ENCODE assay signal across 14 cellular contexts in the genomic region with DNA sequence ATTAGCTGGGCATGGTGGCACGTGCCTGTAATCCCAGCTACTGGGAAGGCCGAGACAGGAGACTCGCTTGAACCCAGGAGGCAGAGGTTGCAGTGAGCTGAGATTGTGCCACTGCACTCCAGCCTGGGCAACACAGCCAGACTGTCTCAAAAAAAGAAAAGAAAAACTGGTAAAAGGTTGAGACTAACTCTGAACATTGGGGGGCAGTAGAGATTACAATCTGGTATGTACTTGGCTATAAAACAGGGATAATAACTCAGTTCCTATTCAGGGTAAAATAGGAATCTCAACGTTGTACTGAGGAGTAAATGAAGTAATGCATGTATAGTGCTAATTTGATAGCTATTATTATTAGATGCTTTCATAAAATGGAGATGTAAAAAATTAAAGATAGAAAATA. TPM values are rescaled to one million over a fixed set of nuclear protein-coding genes. Genes with fewer than 3 reads are reported as not detected.
A peak's percentile ranks its signal among the peaks of the same experiment; 100 is the strongest.
DNase-seq lines count a peak whose midpoint lies in the region; ATAC-seq, FAIRE-seq and TF ChIP-seq lines count a peak whose summit lies in the region.
"Had no signal": no experiment of that assay in that cellular context is flagged by ENCODE, and none has a peak within 500 bp of the region (broad histone marks: within the 10 kb centered on the region; RNA-seq: fewer than 3 reads in every experiment).

No MANE protein-coding gene starts in this region.

- H4K20me1 ChIP-seq in MM.1S (ENCODE audit: insufficient read depth, low read length) (no peaks in the 10 kb centered on the region), H1 (replicated peaks in 1 of 2; ENCODE audit: control insufficient read depth in 1 of 2, insufficient read depth in 2 of 2, low read length in 2 of 2) (no peaks in the 10 kb centered on the region), neural progenitor cell (ENCODE audit: low read depth) (no peaks in the 10 kb centered on the region)

- 78% methylated on average over 3 of the region's 4 CpGs; no CpG with 5 or more reads in 1 of the 2 experiments for WGBS in H1 (ENCODE audit: extremely low coverage in 1 of 2, insufficient coverage in 1 of 2, insufficient read length in 1 of 2, insufficient replicate concordance in 2 of 2, low coverage in 1 of 2, low lambda C conversion rate in 2 of 2, missing lambda C conversion rate in 1 of 2), 2 experiments

- H3K56ac ChIP-seq in H1 (replicated peaks; ENCODE audit: insufficient read length, low read depth, low read length): no peak overlapping the region

- TF ChIP-seq RAD21 in H1 (IDR thresholded peaks at IDR 0.05 in 1 of 2, conservative IDR thresholded peaks at IDR 0.05 in 1 of 2; ENCODE audit: low read depth in 2 of 2, low read length in 2 of 2): no peak; a peak in 1 of 4 replicates

- DNase-seq in GM03348 (ENCODE audit: low spot score): peak; percentile 13
- DNase-seq in MM.1S: peak; percentile 11
- no peak for DNase-seq in H1 (ENCODE audit: low read depth in 1 of 2, low spot score in 2 of 2)
- peak; percentile 4 for DNase-seq in neural progenitor cell (ENCODE audit: low spot score)
- DNase-seq in omental fat pad (ENCODE audit: low spot score): no peak
- DNase-seq in NCI-H1694 (lab: John Stamatoyannopoulos, UW): no peak
- DNase-seq: activated CD4-positive, alpha-beta T cell treated with anti-CD3 and anti-CD28 coated beads, Interleukin-2, amount 50 U/mL, for 48 hours; activated naive CD8-positive, alpha-beta T cell treated with anti-CD3 and anti-CD28 coated beads, Interleukin-2, amount 10 ng/mL, durations not matched to agents 7 days and 5 days; effector memory CD8-positive, alpha-beta T cell; NCI-H187 treated with DMSO at 0.1 percent for 48 hours had no signal

- no peaks in the 10 kb centered on the region for H3K9me2 ChIP-seq in MM.1S (replicated peaks; ENCODE audit: insufficient read depth, low read length)

- no peak overlapping the region for H4K5ac ChIP-seq in H1 (ENCODE audit: insufficient read length, low read depth, low read length)

- no peak overlapping the region for H2AK5ac ChIP-seq in H1 (ENCODE audit: low read depth, low read length)

- no peak for FAIRE-seq in H1 (lab: Jason Lieb, UNC)
- FAIRE-seq: G401.6 had no signal

- no peak overlapping the region for H3K27ac Mint-ChIP-seq in neural progenitor cell
- H3K27ac Mint-ChIP-seq: activated naive CD8-positive, alpha-beta T cell treated with anti-CD3 and anti-CD28 coated beads, Interleukin-2, amount 10 ng/mL, durations not matched to agents 7 days and 5 days; effector memory CD8-positive, alpha-beta T cell had no signal

- H3K23ac ChIP-seq in H1 (ENCODE audit: insufficient read length): no peak overlapping the region

- ATAC-seq in HG03342 (IDR thresholded peaks at IDR 0.05; ENCODE audit: unreplicated experiment) (no peak), omental fat pad (ENCODE audit: low FRiP score) (no peak)
- ATAC-seq: effector memory CD8-positive, alpha-beta T cell had no signal

- CTCF ChIA-PET in H1 (lab: Charles Lee; ENCODE audit: partially characterized antibody): interaction anchor here (0.9 to 1.4 kb wide), 6 partner anchors 11 to 509 kb away, joined by 3 to 6 read pairs (median 4); no protein-coding TSS in a partner anchor

- no peak overlapping the region for H3K18ac ChIP-seq in H1 (ENCODE audit: extremely low read depth, low read length)

- no peaks in the 10 kb centered on the region for H3K4me1 Mint-ChIP-seq in neural progenitor cell
- H3K4me1 Mint-ChIP-seq: activated naive CD8-positive, alpha-beta T cell treated with anti-CD3 and anti-CD28 coated beads, Interleukin-2, amount 10 ng/mL, durations not matched to agents 7 days and 5 days had no signal

- no peaks in the 10 kb centered on the region for H3K23me2 ChIP-seq in H1 (ENCODE audit: low read depth, low read length)

- no peak overlapping the region for H2BK15ac ChIP-seq in H1 (ENCODE audit: low read length)

- TF ChIP-seq CTCF in MM.1S (IDR thresholded peaks at IDR 0.05; ENCODE audit: low read length): no peak
- peak in 2 of 3 experiments; percentile 10 to 17; a peak in 2 of 4 replicates for TF ChIP-seq CTCF in H1 (IDR thresholded peaks at IDR 0.05; ENCODE audit: control extremely low read depth in 1 of 3, insufficient read depth in 1 of 3, low read depth in 1 of 3, low read length in 3 of 3)
- TF ChIP-seq CTCF in neural progenitor cell (IDR thresholded peaks at IDR 0.05): peak; percentile 35
- TF ChIP-seq CTCF in omental fat pad (IDR thresholded peaks at IDR 0.05): no peak

- H2AFZ ChIP-seq in MM.1S (ENCODE audit: low read length) (no peak overlapping the region), H1 (ENCODE audit: low read length) (no peak overlapping the region), neural progenitor cell (replicated peaks) (no peak overlapping the region)

- H3K27ac ChIP-seq in MM.1S (ENCODE audit: low read length) (no peak overlapping the region), H1 (ENCODE audit: low read depth, low read length) (no peak overlapping the region), neural progenitor cell (no peak overlapping the region)
- H3K27ac ChIP-seq: SK-N-MC, vagina had no signal

- H3F3A ChIP-seq in MM.1S (ENCODE audit: insufficient read depth, low read length) (no peaks in the 10 kb centered on the region), neural progenitor cell (ENCODE audit: low read depth) (no peaks in the 10 kb centered on the region)

- no peak overlapping the region for H4K91ac ChIP-seq in H1 (replicated peaks; ENCODE audit: insufficient read length, low read length)

- no peak overlapping the region for H3K9ac ChIP-seq in MM.1S (ENCODE audit: low read length)
- H3K9ac ChIP-seq in H1 (replicated peaks in 1 of 4; ENCODE audit: extremely low read depth in 1 of 4, low read depth in 3 of 4, low read length in 3 of 4): no peak overlapping the region
- H3K9ac ChIP-seq in neural progenitor cell: no peak overlapping the region

- H4K8ac ChIP-seq in H1 (ENCODE audit: extremely low read depth, insufficient read depth, low read length): no peak overlapping the region

- no peaks in the 10 kb centered on the region for H3K79me1 ChIP-seq in H1 (ENCODE audit: low read depth, low read length)

- H3K4me3 Mint-ChIP-seq in neural progenitor cell: no peak overlapping the region
- H3K4me3 Mint-ChIP-seq: activated naive CD8-positive, alpha-beta T cell treated with anti-CD3 and anti-CD28 coated beads, Interleukin-2, amount 10 ng/mL, durations not matched to agents 7 days and 5 days; effector memory CD8-positive, alpha-beta T cell had no signal

- no peak for TF ChIP-seq POLR2A in H1 (IDR thresholded peaks at IDR 0.05; ENCODE audit: control extremely low read depth in 1 of 2, low read depth in 2 of 2, low read length in 2 of 2)

- no peak overlapping the region for H3K4me2 ChIP-seq in MM.1S (ENCODE audit: low read depth, low read length)
- H3K4me2 ChIP-seq in H1 (ENCODE audit: insufficient read depth in 1 of 2, low read depth in 2 of 2, low read length in 2 of 2): no peak overlapping the region
- H3K4me2 ChIP-seq in neural progenitor cell: no peak overlapping the region

- no peaks in the 10 kb centered on the region for H3K27me3 Mint-ChIP-seq in neural progenitor cell (ENCODE audit: insufficient read depth, low read depth)
- H3K27me3 Mint-ChIP-seq: activated naive CD8-positive, alpha-beta T cell treated with anti-CD3 and anti-CD28 coated beads, Interleukin-2, amount 10 ng/mL, durations not matched to agents 7 days and 5 days; effector memory CD8-positive, alpha-beta T cell had no signal

- POLR2A ChIA-PET in H1 (lab: Charles Lee; ENCODE audit: partially characterized antibody): no interaction called here

- H2BK120ac ChIP-seq in H1 (replicated peaks; ENCODE audit: low read depth, low read length): no peak overlapping the region

- no peaks in the 10 kb centered on the region for H3K36me3 Mint-ChIP-seq in neural progenitor cell

- no peak overlapping the region for H3K14ac ChIP-seq in H1 (ENCODE audit: insufficient read length)

- H3K27me3 ChIP-seq in MM.1S (replicated peaks; ENCODE audit: insufficient read depth, low read length): no peaks in the 10 kb centered on the region
- no peaks in the 10 kb centered on the region for H3K27me3 ChIP-seq in H1 (replicated peaks in 1 of 4; ENCODE audit: control insufficient read depth in 3 of 4, extremely low read depth in 1 of 4, insufficient read depth in 3 of 4, low read length in 3 of 4)
- H3K27me3 ChIP-seq in neural progenitor cell: no peaks in the 10 kb centered on the region
- H3K27me3 ChIP-seq: vagina had no signal

- H3K36me3 ChIP-seq in MM.1S (replicated peaks; ENCODE audit: insufficient read depth, low read length): no peaks in the 10 kb centered on the region
- no peaks in the 10 kb centered on the region for H3K36me3 ChIP-seq in H1 (ENCODE audit: control insufficient read depth in 2 of 4, insufficient read depth in 4 of 4, low read length in 3 of 4)
- H3K36me3 ChIP-seq in neural progenitor cell: no peaks in the 10 kb centered on the region
- H3K36me3 ChIP-seq: vagina had no signal

- H3K79me2 ChIP-seq in MM.1S (ENCODE audit: low read length): no peaks in the 10 kb centered on the region
- no peaks in the 10 kb centered on the region for H3K79me2 ChIP-seq in H1 (ENCODE audit: control insufficient read depth in 1 of 2, insufficient read depth in 2 of 2, low read length in 2 of 2)
- no peaks in the 10 kb centered on the region for H3K79me2 ChIP-seq in neural progenitor cell (ENCODE audit: low read depth)

- no peak overlapping the region for H3K4ac ChIP-seq in H1 (replicated peaks; ENCODE audit: insufficient read length, low read depth, low read length)

- H3K4me3 ChIP-seq in MM.1S (ENCODE audit: low read length) (no peak overlapping the region), H1 (ENCODE audit: extremely low read depth in 1 of 4, insufficient read depth in 2 of 4, low read depth in 3 of 4, low read length in 4 of 4) (no peak overlapping the region), neural progenitor cell (no peak overlapping the region)
- H3K4me3 ChIP-seq: SK-N-MC, vagina had no signal

- H3K4me1 ChIP-seq in MM.1S (ENCODE audit: low read length) (no peaks in the 10 kb centered on the region), H1 (replicated peaks in 1 of 4; ENCODE audit: control insufficient read depth in 3 of 4, insufficient read depth in 4 of 4, low read length in 3 of 4) (no peaks in the 10 kb centered on the region), neural progenitor cell (no peaks in the 10 kb centered on the region)
- H3K4me1 ChIP-seq: vagina had no signal

- TF ChIP-seq EP300 in H1 (IDR thresholded peaks at IDR 0.05; ENCODE audit: borderline replicate concordance in 1 of 2, low read depth in 2 of 2, low read length in 2 of 2): no peak

- peaks cover 5% of the 10 kb centered on the region for H3K9me3 Mint-ChIP-seq in neural progenitor cell
- H3K9me3 Mint-ChIP-seq: activated naive CD8-positive, alpha-beta T cell treated with anti-CD3 and anti-CD28 coated beads, Interleukin-2, amount 10 ng/mL, durations not matched to agents 7 days and 5 days; effector memory CD8-positive, alpha-beta T cell had no signal

- H2BK5ac ChIP-seq in H1 (ENCODE audit: low read depth, low read length): no peak overlapping the region

- H2BK20ac ChIP-seq in H1 (ENCODE audit: low read length): no peak overlapping the region

- H3K9me3 ChIP-seq in MM.1S (replicated peaks; ENCODE audit: insufficient read depth, low read length) (no peaks in the 10 kb centered on the region), H1 (ENCODE audit: insufficient read depth in 2 of 2, low read depth in 1 of 2, low read length in 1 of 2) (no peaks in the 10 kb centered on the region), neural progenitor cell (ENCODE audit: low read depth) (peaks cover 4% of the 10 kb centered on the region)
- H3K9me3 ChIP-seq: vagina had no signal

- H2BK12ac ChIP-seq in H1 (ENCODE audit: low read depth, low read length): no peak overlapping the region

RNA-seq across cellular contexts. Expression of a gene that starts 12.5 kb away (rescaled TPM):
- 9.8 and 11.5 TPM in 2 replicates for total RNA-seq in H1 (2021; fragmentation: NEBNext Ultra II Directional; extraction: Animal tissue kit (Norgen Biotek cat#: 25700))
- polyA plus RNA-seq in H1 (2011; rRNA removed): 12.6 and 15.3 TPM in 2 replicates
- polyA plus RNA-seq in H1 (2011; cell fraction: cytosol; rRNA removed): 14.9 TPM
- polyA plus RNA-seq in H1 (2011; cell fraction: nucleus; rRNA removed): 18.5 TPM
- polyA plus RNA-seq in H1 (2012, experiment 1 of 2): 7.1 to 9.3 TPM (median 8.6 TPM) in 4 replicates
- polyA plus RNA-seq in H1 (2012, experiment 2 of 2): 3.1 TPM
- polyA plus RNA-seq in H1 (2013, experiment 1 of 2): 5.6 TPM
- 5.2 TPM for polyA plus RNA-seq in H1 (2013, experiment 2 of 2)
- 42.7 and 51.9 TPM in 2 replicates for polyA minus RNA-seq in H1 (2011; rRNA and poly(A)+ RNA removed)
- 14.4 TPM for polyA minus RNA-seq in H1 (2011; cell fraction: cytosol; rRNA and poly(A)+ RNA removed)
- polyA minus RNA-seq in H1 (2011; cell fraction: nucleus; rRNA and poly(A)+ RNA removed): 19.6 TPM
- total RNA-seq in neural progenitor cell (ENCODE audit: low replicate concordance) (14.8 and 15.4 TPM in 2 replicates), omental fat pad (10 to 100 TPM; 12.1 to 30.1 (median 23.2) TPM)

Comparison
In these comparisons a context has a peak if more than half of its experiments do, and no peak if none do; other contexts are left out.
1. DNase-seq: peak in GM03348 (single experiment), MM.1S (single experiment) and neural progenitor cell (single experiment); none in H1 (0 of 2), omental fat pad (single experiment) and NCI-H1694 (single experiment).
2. CTCF ChIP-seq: peak in H1 (2 of 3) and neural progenitor cell (single experiment); none in MM.1S (single experiment) and omental fat pad (0 of 3).